33 cellular contexts compared by ENCODE assay signal in the genomic region with DNA sequence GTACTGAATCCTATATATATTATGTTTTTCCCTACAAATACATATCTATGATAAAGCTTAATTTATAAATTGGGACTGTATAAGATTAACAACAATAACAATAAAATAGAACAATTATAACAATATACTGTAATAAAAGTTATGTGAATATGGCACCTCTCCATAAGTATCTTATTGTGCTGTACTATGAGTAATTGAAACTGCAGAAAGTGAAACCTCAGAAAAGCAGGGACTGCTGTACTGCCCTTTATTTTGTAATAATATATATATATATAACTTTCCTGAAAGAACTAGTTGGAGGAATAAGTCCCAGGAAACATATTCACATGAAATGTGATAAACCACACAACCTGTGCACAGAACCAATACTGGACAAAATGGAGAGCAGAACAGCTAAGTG.
DNase-seq lines count a peak whose midpoint lies in the region; ATAC-seq, FAIRE-seq and TF ChIP-seq lines count a peak whose summit lies in the region.
"Had no signal": no experiment of that assay in that cellular context is flagged by ENCODE, and none has a peak within 500 bp of the region (broad histone marks: within the 10 kb centered on the region; RNA-seq: fewer than 3 reads in every experiment).

No MANE protein-coding gene starts in this region.

- no peaks in the 10 kb centered on the region for H3K36me3 ChIP-seq in pancreas
- H3K36me3 ChIP-seq: tibial nerve had no signal

- no peak for TF ChIP-seq CTCF in choroid plexus epithelial cell (conservative IDR thresholded peaks at IDR 0.05; ENCODE audit: low read depth, low read length)
- no peak for TF ChIP-seq CTCF in natural killer cell (IDR thresholded peaks at IDR 0.05)
- no peak for TF ChIP-seq CTCF in pancreas (IDR thresholded peaks at IDR 0.05)

- no peak overlapping the region for H3K4me3 Mint-ChIP-seq in natural killer cell
- H3K4me3 Mint-ChIP-seq: activated CD4-positive, alpha-beta T cell treated with anti-CD3 and anti-CD28 coated beads for 36 hours; activated CD8-positive, alpha-beta T cell treated with anti-CD3 and anti-CD28 coated beads, Interleukin-2, amount 10 ng/mL, durations not matched to agents 7 days and 5 days; activated naive CD8-positive, alpha-beta T cell; B cell; CD8-positive, alpha-beta T cell; GM23338; mesothelial cell of epicardium; naive thymus-derived CD4-positive, alpha-beta T cell had no signal

- peak overlapping the region; percentile 68 to 71 for H3K27ac Mint-ChIP-seq in natural killer cell
- H3K27ac Mint-ChIP-seq: activated CD4-positive, alpha-beta T cell treated with anti-CD3 and anti-CD28 coated beads for 36 hours; activated CD8-positive, alpha-beta T cell treated with anti-CD3 and anti-CD28 coated beads, Interleukin-2, amount 10 ng/mL, durations not matched to agents 7 days and 5 days; activated naive CD8-positive, alpha-beta T cell; B cell; CD8-positive, alpha-beta T cell; GM23338; mesothelial cell of epicardium; naive thymus-derived CD4-positive, alpha-beta T cell had no signal

- no peaks in the 10 kb centered on the region for H3K36me3 Mint-ChIP-seq in natural killer cell
- H3K36me3 Mint-ChIP-seq: CD8-positive, alpha-beta T cell; mesothelial cell of epicardium had no signal

- peaks cover 57 to 58% of the 10 kb centered on the region in 2 donors for H3K4me1 Mint-ChIP-seq in natural killer cell
- H3K4me1 Mint-ChIP-seq: B cell, mesothelial cell of epicardium had no signal

- no peaks in the 10 kb centered on the region for H3K9me3 ChIP-seq in pancreas
- H3K9me3 ChIP-seq: tibial nerve had no signal

- peak; percentile 59 for ATAC-seq in GM19351 (IDR thresholded peaks at IDR 0.05; ENCODE audit: unreplicated experiment)
- peak; percentile 50 for ATAC-seq in HG03354 (IDR thresholded peaks at IDR 0.05; ENCODE audit: poor library complexity, severe bottlenecking, unreplicated experiment)
- ATAC-seq in natural killer cell: peak; percentile 57 to 66 (median 66)
- ATAC-seq in pancreas: no peak
- ATAC-seq: activated CD4-positive, alpha-beta T cell treated with anti-CD3 and anti-CD28 coated beads for 36 hours; activated CD8-positive, alpha-beta T cell treated with anti-CD3 and anti-CD28 coated beads, Interleukin-2, amount 10 ng/mL, durations not matched to agents 7 days and 5 days; CD8-positive, alpha-beta T cell; GM23338; naive thymus-derived CD4-positive, alpha-beta T cell had no signal

- H3K4me3 ChIP-seq in choroid plexus epithelial cell (ENCODE audit: low read depth, low read length) (no peak overlapping the region), pancreas (no peak overlapping the region)
- H3K4me3 ChIP-seq: GM23338, tibial nerve had no signal

- H3K9me3 Mint-ChIP-seq in natural killer cell: no peaks in the 10 kb centered on the region
- H3K9me3 Mint-ChIP-seq: CD8-positive, alpha-beta T cell had no signal

- DNase-seq in choroid plexus epithelial cell (ENCODE audit: low read depth) (peak; percentile 38), natural killer cell (no peak), islet precursor cell (no peak), GM03348 (ENCODE audit: low spot score) (no peak), pancreas (no peak)
- DNase-seq: ACHN; activated CD4-positive, alpha-beta T cell treated with anti-CD3 and anti-CD28 coated beads for 36 hours; activated CD8-positive, alpha-beta T cell treated with anti-CD3 and anti-CD28 coated beads, Interleukin-2, amount 10 ng/mL, durations not matched to agents 7 days and 5 days; anterior cingulate cortex; CD8-positive, alpha-beta T cell; effector CD4-positive, alpha-beta T cell; head of caudate nucleus; IMR-90; kidney; MV-4-11; naive thymus-derived CD4-positive, alpha-beta T cell; NCI-H146; NCI-H2107; NCI-H446; NCI-H748 treated with DMSO at 0.1 percent for 48 hours; occipital lobe; stimulated activated CD4-positive, alpha-beta T cell treated with anti-CD3 and anti-CD28 coated beads, Interleukin-4, amount 100 ng/mL, for 4 hours; T1000 had no signal

- intact Hi-C loops in natural killer cell (cut with micrococcal nuclease): no loop called here
- intact Hi-C loops in pancreas (cut with DNase I): no loop called here

- FAIRE-seq in pancreas (lab: Jason Lieb, UNC): no peak
- FAIRE-seq: bronchial epithelial cell, colon, kidney had no signal

- H3K27me3 ChIP-seq in pancreas: no peaks in the 10 kb centered on the region
- H3K27me3 ChIP-seq: tibial nerve had no signal

- H3K4me1 ChIP-seq in pancreas: no peaks in the 10 kb centered on the region

- no peak overlapping the region for H3K27ac ChIP-seq in pancreas
- H3K27ac ChIP-seq: tibial nerve, VCaP had no signal

- H3K27me3 Mint-ChIP-seq in natural killer cell (ENCODE audit: low read depth in 2 of 2): no peaks in the 10 kb centered on the region
- H3K27me3 Mint-ChIP-seq: activated CD4-positive, alpha-beta T cell treated with anti-CD3 and anti-CD28 coated beads for 36 hours; activated naive CD8-positive, alpha-beta T cell had no signal

Comparison
In these comparisons a context has a peak if more than half of its experiments do, and no peak if none do; other contexts are left out.
1. ATAC-seq: peak in GM19351 (single experiment), HG03354 (single experiment) and natural killer cell (3 of 3); none in pancreas (0 of 4).